17 cellular contexts compared by ENCODE assay signal in the genomic region with DNA sequence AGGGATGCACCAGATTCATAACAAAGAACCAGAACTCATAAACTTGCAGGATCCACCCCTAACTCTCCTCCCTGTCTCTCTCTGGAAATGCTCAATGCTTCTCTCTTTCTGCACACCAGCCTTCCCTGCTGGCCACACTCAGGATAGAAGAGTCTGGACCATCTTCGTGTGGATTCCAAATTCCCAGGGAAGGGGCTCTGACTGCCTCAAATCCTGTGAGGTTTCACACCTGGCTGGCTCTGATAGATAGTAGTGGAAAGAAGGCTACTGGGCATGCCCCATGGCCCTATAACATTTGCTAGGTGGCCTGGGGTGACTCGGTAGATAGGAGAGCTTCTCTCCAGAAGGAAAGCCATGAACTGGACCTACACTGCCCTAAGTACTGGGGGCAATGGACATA.
"Had no signal": no experiment of that assay in that cellular context is flagged by ENCODE, and none has a peak within 500 bp of the region (broad histone marks: within the 10 kb centered on the region; RNA-seq: fewer than 3 reads in every experiment).

No MANE protein-coding gene starts in this region.

- H3K79me2 ChIP-seq: hepatocyte had no signal

- H3K27me3 ChIP-seq: esophagus muscularis mucosa, foreskin keratinocyte, gastroesophageal sphincter, heart left ventricle, hepatocyte, left lung had no signal

- H3K9me3 Mint-ChIP-seq: dendritic cell treated with granulocyte-macrophage colony-stimulating factor and Interleukin-4, amounts not matched to agents 40 ng/mL and 50 ng/mL, for 4 days had no signal

- H3K4me1 ChIP-seq: esophagus muscularis mucosa, foreskin keratinocyte, gastroesophageal sphincter, heart left ventricle, left lung, lower lobe of right lung had no signal

- H3K4me1 Mint-ChIP-seq: immature natural killer cell had no signal

- H3K27ac ChIP-seq: esophagus muscularis mucosa, foreskin keratinocyte, gastroesophageal sphincter, heart left ventricle, hepatocyte, left lung, lower lobe of right lung had no signal

- H3K4me3 ChIP-seq: esophagus muscularis mucosa, gastroesophageal sphincter, heart left ventricle, hepatocyte, left lung, lower lobe of right lung, mucosa of descending colon had no signal

- H3K36me3 Mint-ChIP-seq: immature natural killer cell had no signal

- H3K36me3 ChIP-seq: esophagus muscularis mucosa, gastroesophageal sphincter, heart left ventricle, left lung, lower lobe of right lung had no signal

- H3K4me2 ChIP-seq: hepatocyte had no signal

- ATAC-seq: effector memory CD8-positive, alpha-beta T cell; foreskin keratinocyte; gastroesophageal sphincter; heart left ventricle; left cardiac atrium; left lung; left ventricle myocardium superior; mucosa of descending colon had no signal

- DNase-seq: cortex of kidney; effector CD8-positive, alpha-beta T cell; effector memory CD8-positive, alpha-beta T cell; foreskin keratinocyte; heart left ventricle; hypothalamus; immature natural killer cell; left cardiac atrium; left lung; left ventricle myocardium superior; lower lobe of right lung; mesenchymal stem cell; mucosa of descending colon had no signal

- H3K27me3 Mint-ChIP-seq: dendritic cell treated with granulocyte-macrophage colony-stimulating factor and Interleukin-4, amounts not matched to agents 40 ng/mL and 50 ng/mL, for 4 days; effector memory CD8-positive, alpha-beta T cell had no signal

- H3K9me3 ChIP-seq: esophagus muscularis mucosa, gastroesophageal sphincter, heart left ventricle, lower lobe of right lung, mucosa of descending colon had no signal

- H3K4me3 Mint-ChIP-seq: dendritic cell treated with granulocyte-macrophage colony-stimulating factor and Interleukin-4, amounts not matched to agents 40 ng/mL and 50 ng/mL, for 4 days; effector memory CD8-positive, alpha-beta T cell; immature natural killer cell had no signal

- H3K27ac Mint-ChIP-seq: dendritic cell treated with granulocyte-macrophage colony-stimulating factor and Interleukin-4, amounts not matched to agents 40 ng/mL and 50 ng/mL, for 4 days; effector memory CD8-positive, alpha-beta T cell; immature natural killer cell had no signal
